ENCODE assay signal across 30 cellular contexts in genomic region chr11:121754603-121755002, GRCh38.
DNase-seq lines count a peak whose midpoint lies in the region; ATAC-seq and TF ChIP-seq lines count a peak whose summit lies in the region.
"Had no signal": no experiment of that assay in that cellular context is flagged by ENCODE, and none has a peak within 500 bp of the region (broad histone marks: within the 10 kb centered on the region; RNA-seq: fewer than 3 reads in every experiment).

No MANE protein-coding gene starts in this region.

- H3K36me3 ChIP-seq in adipocyte (ENCODE audit: control insufficient read depth, insufficient read depth, low read length, severe bottlenecking) (no peaks in the 10 kb centered on the region), gastroesophageal sphincter (no peaks in the 10 kb centered on the region), rectal smooth muscle tissue (ENCODE audit: control insufficient read depth, insufficient read depth, low read length) (no peaks in the 10 kb centered on the region), OCI-LY7 (ENCODE audit: insufficient read depth, low read length) (no peaks in the 10 kb centered on the region)
- H3K36me3 ChIP-seq: BLaER1, heart left ventricle, SJSA1 had no signal

- H3K79me2 ChIP-seq in OCI-LY7 (ENCODE audit: insufficient read depth, low read depth, low read length), result no peaks in the 10 kb centered on the region

- CTCF ChIA-PET in OCI-LY7 (lab: Charles Lee; ENCODE audit: unreplicated experiment), result no interaction called here

- ATAC-seq in gastroesophageal sphincter (peak; percentile 55), GM18519 (IDR thresholded peaks at IDR 0.05; ENCODE audit: low FRiP score, unreplicated experiment) (no peak)
- ATAC-seq: activated CD8-positive, alpha-beta T cell treated with anti-CD3 and anti-CD28 coated beads, Interleukin-2, amount 10 ng/mL, durations not matched to agents 7 days and 5 days; GM12878; Panc1 had no signal

- no peak overlapping the region for H3K9ac ChIP-seq in adipocyte (ENCODE audit: low read length)
- no peak overlapping the region for H3K9ac ChIP-seq in rectal smooth muscle tissue (ENCODE audit: low read length)
- H3K9ac ChIP-seq: BLaER1 had no signal

- TF ChIP-seq EP300 in gastroesophageal sphincter (IDR thresholded peaks at IDR 0.05), result no peak

- POLR2A ChIA-PET in OCI-LY7 (lab: Charles Lee), result interaction anchor here (0.6 to 1.2 kb wide), 2 partner anchors 12 to 1155 kb away, joined by 3 to 4 read pairs; no protein-coding TSS in a partner anchor

- H3K27me3 ChIP-seq in adipocyte (replicated peaks; ENCODE audit: control insufficient read depth, insufficient read depth, low read length), result no peaks in the 10 kb centered on the region
- no peaks in the 10 kb centered on the region for H3K27me3 ChIP-seq in gastroesophageal sphincter
- no peaks in the 10 kb centered on the region for H3K27me3 ChIP-seq in rectal smooth muscle tissue (ENCODE audit: control insufficient read depth, insufficient read depth, low read length)
- H3K27me3 ChIP-seq: BLaER1, heart left ventricle, SJSA1 had no signal

- peaks cover 13% of the 10 kb centered on the region for H3K4me1 ChIP-seq in adipocyte (ENCODE audit: control insufficient read depth, insufficient read depth, low read length)
- H3K4me1 ChIP-seq in gastroesophageal sphincter, result peaks cover 0 to 24% (median 0%) of the 10 kb centered on the region in 3 donors
- peaks cover 12% of the 10 kb centered on the region for H3K4me1 ChIP-seq in rectal smooth muscle tissue (ENCODE audit: control insufficient read depth, insufficient read depth, low read length)
- no peaks in the 10 kb centered on the region for H3K4me1 ChIP-seq in OCI-LY7 (ENCODE audit: insufficient read depth, low read length, poor library complexity, severe bottlenecking)
- H3K4me1 ChIP-seq: BLaER1, SJSA1 had no signal

- TF ChIP-seq POLR2A in gastroesophageal sphincter (IDR thresholded peaks at IDR 0.05), result no peak

- 20 to 39% methylated on average over 2 of the region's 2 CpGs for WGBS in gastroesophageal sphincter (ENCODE audit: low coverage in 1 of 2), 2 donors

- H3K27ac ChIP-seq in gastroesophageal sphincter (no peak overlapping the region), rectal smooth muscle tissue (ENCODE audit: low read depth, low read length) (peak overlapping the region; percentile 45), OCI-LY7 (ENCODE audit: low read depth, low read length, poor library complexity, severe bottlenecking) (no peak overlapping the region)
- H3K27ac ChIP-seq: BLaER1, SJSA1 had no signal

- H3K4me3 ChIP-seq in adipocyte (ENCODE audit: low read length) (no peak overlapping the region), gastroesophageal sphincter (no peak overlapping the region), rectal smooth muscle tissue (ENCODE audit: low read length) (no peak overlapping the region), OCI-LY7 (ENCODE audit: low read depth, low read length, poor library complexity, severe bottlenecking) (no peak overlapping the region)
- H3K4me3 ChIP-seq: BLaER1, coronary artery, GM12878, heart left ventricle, SJSA1, skin epidermis had no signal

- TF ChIP-seq CTCF in gastroesophageal sphincter (IDR thresholded peaks at IDR 0.05) (no peak), OCI-LY7 (conservative IDR thresholded peaks at IDR 0.05; ENCODE audit: low read length) (no peak)

- no peaks in the 10 kb centered on the region for H3K9me3 ChIP-seq in adipocyte (ENCODE audit: control insufficient read depth, low read length)
- no peaks in the 10 kb centered on the region for H3K9me3 ChIP-seq in gastroesophageal sphincter
- H3K9me3 ChIP-seq in OCI-LY7 (ENCODE audit: low read length), result no peaks in the 10 kb centered on the region
- H3K9me3 ChIP-seq: BLaER1, heart left ventricle, SJSA1 had no signal

- intact Hi-C loops in OCI-LY7 (cut with micrococcal nuclease; ENCODE audit: unreplicated experiment), result no loop called here

- no peaks in the 10 kb centered on the region for H3K9me2 ChIP-seq in OCI-LY7 (ENCODE audit: insufficient read depth, low read length)

- no peaks in the 10 kb centered on the region for H4K20me1 ChIP-seq in OCI-LY7 (ENCODE audit: insufficient read depth, low read length)
- H4K20me1 ChIP-seq: BLaER1 had no signal

- DNase-seq in EH (ENCODE audit: low read depth), result peak; percentile 2
- DNase-seq in adipocyte (ENCODE audit: low read depth), result peak; percentile 58
- no peak for DNase-seq in OCI-LY7 (ENCODE audit: low spot score)
- no peak for DNase-seq in amniotic stem cell (lab: John Stamatoyannopoulos, UW)
- DNase-seq in pons (ENCODE audit: low spot score), result no peak
- DNase-seq: activated CD4-positive, alpha-beta T cell treated with anti-CD3 and anti-CD28 coated beads for 1 hour; activated CD8-positive, alpha-beta T cell treated with anti-CD3 and anti-CD28 coated beads, Interleukin-2, amount 10 ng/mL, durations not matched to agents 7 days and 5 days; activated gamma-delta T cell; COR-L47; DMS79; endodermal cell; heart left ventricle; mesendoderm; MV-4-11; NCI-H187; NCI-H526; nephron progenitor cell; posterior cingulate gyrus; stimulated activated CD4-positive, alpha-beta T cell treated with anti-CD3 and anti-CD28 coated beads, Interleukin-1b, Interleukin-23, amount 100 ng/mL, for 48 hours; substantia nigra; T-helper 1 cell had no signal

- no TSS peak for BruUV-seq in OCI-LY7 (replicated peaks; lab: Mats Ljungman, UMichigan)

- no peak overlapping the region for H2AFZ ChIP-seq in OCI-LY7 (ENCODE audit: low read length)

- no peak overlapping the region for H3K4me2 ChIP-seq in OCI-LY7 (ENCODE audit: low read length)
- H3K4me2 ChIP-seq: BLaER1 had no signal

Comparison
In these comparisons a context has a peak if more than half of its experiments do, and no peak if none do; other contexts are left out.
1. DNase-seq: peak in EH (single experiment) and adipocyte (single experiment); none in OCI-LY7 (single experiment), amniotic stem cell (single experiment) and pons (single experiment).